27 cellular contexts compared by ENCODE assay signal in genomic region chr4:120327276-120327675, GRCh38.
"Had no signal": no experiment of that assay in that cellular context is flagged by ENCODE, and none has a peak within 500 bp of the region (broad histone marks: within the 10 kb centered on the region; RNA-seq: fewer than 3 reads in every experiment).

No MANE protein-coding gene starts in this region.

- H3K79me2 ChIP-seq: parathyroid adenoma had no signal

- H3K27me3 ChIP-seq: body of pancreas, gastrocnemius medialis, testis, transverse colon had no signal

- H3K36me3 ChIP-seq: gastrocnemius medialis, transverse colon had no signal

- H3K9me3 ChIP-seq: body of pancreas, gastrocnemius medialis, psoas muscle, testis, transverse colon had no signal

- H3K4me1 Mint-ChIP-seq: mesothelial cell of epicardium, naive B cell, T-cell had no signal

- H3K4me3 ChIP-seq: body of pancreas, gastrocnemius medialis, psoas muscle, testis, transverse colon had no signal

- H3K36me3 Mint-ChIP-seq: activated naive CD8-positive, alpha-beta T cell; mesothelial cell of epicardium; naive B cell; T-cell had no signal

- DNase-seq: activated CD4-positive, alpha-beta T cell treated with anti-CD3 and anti-CD28 coated beads for 4 hours; activated CD4-positive, alpha-beta T cell treated with anti-CD3 and anti-CD28 coated beads, Interleukin-2, amount 50 U/mL, for 4 hours; activated effector memory CD4-positive, alpha-beta T cell treated with Interleukin-2 at 50 U/mL for 16 hours; activated naive CD4-positive, alpha-beta T cell treated with Interleukin-2 at 50 U/mL for 16 hours; activated T-cell treated with anti-CD3 and anti-CD28 coated beads for 4 hours; activated T-cell treated with anti-CD3 and anti-CD28 coated beads, Interleukin-2, amount 50 U/mL, for 72 hours; aorta; body of pancreas; dermis blood vessel endothelial cell; effector CD8-positive, alpha-beta T cell; gastrocnemius medialis; glutamatergic neuron; left colon; mammary epithelial cell; naive B cell; occipital lobe; psoas muscle; stimulated activated CD4-positive, alpha-beta T cell treated with anti-CD3 and anti-CD28 coated beads, Interleukin-2, amount 100 ng/mL, for 48 hours; stimulated activated naive CD8-positive, alpha-beta T cell treated with anti-CD3 and anti-CD28 coated beads, Interleukin-15, Interleukin-2, amounts not matched to agents 100 U/mL and 50 U/mL, for 24 hours; T-cell; testis; transverse colon had no signal

- H3K27ac ChIP-seq: body of pancreas, epithelial cell of prostate, gastrocnemius medialis, parathyroid adenoma, psoas muscle, testis, transverse colon had no signal

- H3K4me3 Mint-ChIP-seq: activated naive CD8-positive, alpha-beta T cell; activated T-cell treated with anti-CD3 and anti-CD28 coated beads, Interleukin-2, amount 50 U/mL, for 72 hours; mesothelial cell of epicardium; naive B cell; neural crest cell; T-cell had no signal

- H3K9ac ChIP-seq: parathyroid adenoma had no signal

- H3K4me1 ChIP-seq: gastrocnemius medialis, parathyroid adenoma, psoas muscle, testis, transverse colon had no signal

- H3K27me3 Mint-ChIP-seq: naive B cell had no signal

- H3K27ac Mint-ChIP-seq: activated naive CD8-positive, alpha-beta T cell; activated T-cell treated with anti-CD3 and anti-CD28 coated beads, Interleukin-2, amount 50 U/mL, for 72 hours; mesothelial cell of epicardium; naive B cell; T-cell had no signal

- H3K9me3 Mint-ChIP-seq: mesothelial cell of epicardium, T-cell had no signal
